1 cellular context compared by ENCODE assay signal in genomic region chr12:2242816-2243215, GRCh38.
TF ChIP-seq lines count a peak whose summit lies in the region.

No MANE protein-coding gene starts in this region.

TF ChIP-seq in IMR-90, 13 proteins besides CTCF, POLR2A, EP300 and RAD21:
- TF ChIP-seq MXI1 (IDR thresholded peaks at IDR 0.05; ENCODE audit: borderline replicate concordance, low read depth, low read length) (no peak), NFE2L2 (IDR thresholded peaks at IDR 0.05; ENCODE audit: low read depth, low read length) (no peak), MAFK (IDR thresholded peaks at IDR 0.05; ENCODE audit: low read depth, low read length) (no peak), SMC3 (IDR thresholded peaks at IDR 0.05; ENCODE audit: low read depth, low read length) (no peak), MAZ (IDR thresholded peaks at IDR 0.05; ENCODE audit: borderline replicate concordance, low read depth, low read length) (no peak), BHLHE40 (IDR thresholded peaks at IDR 0.05; ENCODE audit: low read depth, low read length) (no peak), USF2 (IDR thresholded peaks at IDR 0.05; ENCODE audit: low read depth, low read length) (no peak), RFX5 (IDR thresholded peaks at IDR 0.05; ENCODE audit: low read depth, low read length) (no peak), FOS (IDR thresholded peaks at IDR 0.05; ENCODE audit: low read depth, low read length) (no peak), CHD1 (IDR thresholded peaks at IDR 0.05; ENCODE audit: low read depth, low read length) (no peak), RCOR1 (IDR thresholded peaks at IDR 0.05; ENCODE audit: insufficient replicate concordance, low read length) (no peak), CEBPB (IDR thresholded peaks at IDR 0.05; ENCODE audit: low read depth, low read length) (no peak), ELK1 (IDR thresholded peaks at IDR 0.05; ENCODE audit: borderline replicate concordance, low read depth, low read length) (no peak)
